In genomic region chr12:8455727-8456360, GRCh38 we compare ENCODE assay signal across 1 cellular context.
TF ChIP-seq lines count a peak whose summit lies in the region.

Gene CLEC6A, plus strand, starts transcription at chr12:8455962. Its CDS starts 150 bp downstream, at chr12:8456112.

TF ChIP-seq in GM12878, 131 proteins besides CTCF, POLR2A, EP300 and RAD21 (continued from another document):
- no peak for TF ChIP-seq PBX3 (IDR thresholded peaks at IDR 0.05; ENCODE audit: insufficient replicate concordance, low read depth, low read length)
- TF ChIP-seq PRDM15 (CRISPR knock-in tag; IDR thresholded peaks at IDR 0.05): no peak
- peak; percentile 23; the same call in 1 of the 2 replicates for TF ChIP-seq RUNX3 (IDR thresholded peaks at IDR 0.05; ENCODE audit: low read length)
- peak; percentile 79 for TF ChIP-seq ZNF24 (IDR thresholded peaks at IDR 0.05)
